Comparison of ENCODE assay signal across 35 cellular contexts in the genomic region with DNA sequence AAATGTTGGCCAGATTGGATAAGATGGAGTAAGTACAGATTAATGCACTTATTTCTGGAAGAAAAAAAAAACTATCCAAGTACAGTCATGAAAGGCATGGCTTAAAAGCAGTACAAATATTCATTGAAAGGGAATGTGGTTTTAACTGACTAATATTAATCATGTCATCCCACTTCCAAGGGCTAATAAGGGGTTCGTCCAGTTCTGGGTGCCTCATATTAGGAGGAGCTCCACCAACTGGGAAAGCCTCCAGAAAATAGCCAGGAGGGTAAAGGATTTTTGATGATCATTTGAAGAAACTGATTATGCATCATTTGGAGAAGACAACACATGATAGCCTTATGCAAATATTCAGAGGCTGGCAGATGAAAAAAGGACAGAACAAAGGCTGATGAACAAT.
"Had no signal": no experiment of that assay in that cellular context is flagged by ENCODE, and none has a peak within 500 bp of the region (broad histone marks: within the 10 kb centered on the region; RNA-seq: fewer than 3 reads in every experiment).

No MANE protein-coding gene starts in this region.

- H3K27ac Mint-ChIP-seq: activated B cell treated with CpG ODN at 0.5 μM for 24 hours; activated CD4-positive, alpha-beta memory T cell treated with anti-CD3 and anti-CD28 coated beads for 36 hours; activated CD4-positive, alpha-beta T cell treated with anti-CD3 and anti-CD28 coated beads, Interleukin-2, amount 10 ng/mL, durations not matched to agents 24 days and 14 days; activated CD8-positive, alpha-beta memory T cell treated with anti-CD3 and anti-CD28 coated beads, Interleukin-2, amount 10 ng/mL, durations not matched to agents 7 days and 5 days; activated CD8-positive, alpha-beta T cell treated with anti-CD3 and anti-CD28 coated beads, Interleukin-2, amount 10 ng/mL, durations not matched to agents 7 days and 5 days; activated naive CD4-positive, alpha-beta T cell treated with anti-CD3 and anti-CD28 coated beads for 36 hours; activated naive CD4-positive, alpha-beta T cell treated with anti-CD3 and anti-CD28 coated beads, Interleukin-2, amount 50 U/mL, for 24 hours; activated naive CD8-positive, alpha-beta T cell treated with anti-CD3 and anti-CD28 coated beads for 36 hours; activated naive CD8-positive, alpha-beta T cell treated with anti-CD3 and anti-CD28 coated beads, Interleukin-2, amount 50 U/mL, for 24 hours; activated T-helper 1 cell treated with anti-CD3 and anti-CD28 coated beads, Interleukin-12 subunit alpha, Interleukin-12 subunit beta, Interleukin-2, Interleukin-4 antibody, amounts not matched to agents 30 ng/mL and 10 ng/mL and 1 ng/mL, durations not matched to agents 14 hours and 24 hours and 36 hours; activated T-helper 2 cell treated with anti-CD3 and anti-CD28 coated beads, Interferon-gamma antibody, Interleukin-2, Interleukin-4, amounts not matched to agents 10 μg/mL and 5 μg/mL and 100 μg/mL, durations not matched to agents 14 hours and 24 hours and 36 hours; T-helper 17 cell; T-helper 2 cell treated with Interferon-gamma antibody and Interleukin-4, amounts not matched to agents 5 μg/mL and 100 μg/mL, for 36 hours had no signal

- H3K27me3 ChIP-seq: adrenal gland, body of pancreas, cardiac muscle cell, gastroesophageal sphincter had no signal

- H3K36me3 Mint-ChIP-seq: activated CD4-positive, alpha-beta memory T cell treated with anti-CD3 and anti-CD28 coated beads for 36 hours; activated CD8-positive, alpha-beta memory T cell treated with anti-CD3 and anti-CD28 coated beads, Interleukin-2, amount 10 ng/mL, durations not matched to agents 7 days and 5 days; activated naive CD4-positive, alpha-beta T cell treated with anti-CD3 and anti-CD28 coated beads, Interleukin-2, amount 50 U/mL, for 24 hours; activated naive CD8-positive, alpha-beta T cell treated with anti-CD3 and anti-CD28 coated beads for 36 hours had no signal

- H3K27ac ChIP-seq: adrenal gland, body of pancreas, cardiac muscle cell, coronary artery, gastroesophageal sphincter, WERI-Rb-1 had no signal

- DNase-seq: activated B cell treated with CpG ODN at 0.5 μM for 24 hours; activated CD4-positive, alpha-beta memory T cell treated with anti-CD3 and anti-CD28 coated beads for 36 hours; activated CD4-positive, alpha-beta T cell treated with anti-CD3 and anti-CD28 coated beads, Interleukin-2, amount 10 ng/mL, durations not matched to agents 24 days and 14 days; activated CD8-positive, alpha-beta memory T cell treated with anti-CD3 and anti-CD28 coated beads, Interleukin-2, amount 10 ng/mL, durations not matched to agents 7 days and 5 days; activated CD8-positive, alpha-beta memory T cell treated with anti-CD3 and anti-CD28 coated beads, Interleukin-2, amount 50 U/mL, for 4 hours; activated CD8-positive, alpha-beta T cell treated with anti-CD3 and anti-CD28 coated beads, Interleukin-2, amount 10 ng/mL, durations not matched to agents 7 days and 5 days; activated effector memory CD4-positive, alpha-beta T cell treated with anti-CD3 and anti-CD28 coated beads, Interleukin-2, amount 50 U/mL, for 16 hours; activated naive CD4-positive, alpha-beta T cell treated with anti-CD3 and anti-CD28 coated beads for 36 hours; activated naive CD8-positive, alpha-beta T cell treated with anti-CD3 and anti-CD28 coated beads for 36 hours; activated naive CD8-positive, alpha-beta T cell treated with anti-CD3 and anti-CD28 coated beads, Interleukin-2, amount 50 U/mL, for 24 hours; activated T-cell treated with anti-CD3 and anti-CD28 coated beads, Interleukin-2, amount 50 U/mL, for 1 hour; activated T-cell treated with anti-CD3 and anti-CD28 coated beads, Interleukin-2, amount 50 U/mL, for 48 hours; adrenal gland; amygdala; aorta; body of pancreas; central memory CD4-positive, alpha-beta T cell; cerebellar nuclear complex; dermis blood vessel endothelial cell; effector CD4-positive, alpha-beta T cell; erythroblast; foreskin melanocyte; T-helper 1 cell; T-helper 17 cell; T1000; WERI-Rb-1 had no signal

- H3K4me3 Mint-ChIP-seq: activated B cell treated with CpG ODN at 0.5 μM for 24 hours; activated CD4-positive, alpha-beta memory T cell treated with anti-CD3 and anti-CD28 coated beads for 36 hours; activated CD4-positive, alpha-beta T cell treated with anti-CD3 and anti-CD28 coated beads, Interleukin-2, amount 10 ng/mL, durations not matched to agents 24 days and 14 days; activated CD8-positive, alpha-beta memory T cell treated with anti-CD3 and anti-CD28 coated beads, Interleukin-2, amount 10 ng/mL, durations not matched to agents 7 days and 5 days; activated CD8-positive, alpha-beta T cell treated with anti-CD3 and anti-CD28 coated beads, Interleukin-2, amount 10 ng/mL, durations not matched to agents 7 days and 5 days; activated naive CD4-positive, alpha-beta T cell treated with anti-CD3 and anti-CD28 coated beads for 36 hours; activated naive CD4-positive, alpha-beta T cell treated with anti-CD3 and anti-CD28 coated beads, Interleukin-2, amount 50 U/mL, for 24 hours; activated naive CD8-positive, alpha-beta T cell treated with anti-CD3 and anti-CD28 coated beads for 36 hours; activated naive CD8-positive, alpha-beta T cell treated with anti-CD3 and anti-CD28 coated beads, Interleukin-2, amount 50 U/mL, for 24 hours; activated T-helper 1 cell treated with anti-CD3 and anti-CD28 coated beads, Interleukin-12 subunit alpha, Interleukin-12 subunit beta, Interleukin-2, Interleukin-4 antibody, amounts not matched to agents 30 ng/mL and 10 ng/mL and 1 ng/mL, durations not matched to agents 14 hours and 24 hours and 36 hours; T-helper 17 cell; T-helper 2 cell treated with Interferon-gamma antibody and Interleukin-4, amounts not matched to agents 5 μg/mL and 100 μg/mL, for 36 hours had no signal

- H3K4me1 Mint-ChIP-seq: activated CD4-positive, alpha-beta T cell treated with anti-CD3 and anti-CD28 coated beads, Interleukin-2, amount 10 ng/mL, durations not matched to agents 24 days and 14 days; activated CD8-positive, alpha-beta memory T cell treated with anti-CD3 and anti-CD28 coated beads, Interleukin-2, amount 10 ng/mL, durations not matched to agents 7 days and 5 days; activated naive CD8-positive, alpha-beta T cell treated with anti-CD3 and anti-CD28 coated beads, Interleukin-2, amount 50 U/mL, for 24 hours had no signal

- H3K4me3 ChIP-seq: adrenal gland, body of pancreas, cardiac muscle cell, coronary artery, gastroesophageal sphincter had no signal

- H3K9me3 ChIP-seq: adrenal gland, body of pancreas had no signal

- H3K4me1 ChIP-seq: body of pancreas had no signal

- H3K36me3 ChIP-seq: adrenal gland, cardiac muscle cell, gastroesophageal sphincter, WERI-Rb-1 had no signal

- FAIRE-seq: endometrium, endothelial cell of umbilical vein had no signal

- H3K27me3 Mint-ChIP-seq: activated CD4-positive, alpha-beta T cell treated with anti-CD3 and anti-CD28 coated beads, Interleukin-2, amount 10 ng/mL, durations not matched to agents 24 days and 14 days had no signal
